1 cellular context compared by ENCODE assay signal in the genomic region with DNA sequence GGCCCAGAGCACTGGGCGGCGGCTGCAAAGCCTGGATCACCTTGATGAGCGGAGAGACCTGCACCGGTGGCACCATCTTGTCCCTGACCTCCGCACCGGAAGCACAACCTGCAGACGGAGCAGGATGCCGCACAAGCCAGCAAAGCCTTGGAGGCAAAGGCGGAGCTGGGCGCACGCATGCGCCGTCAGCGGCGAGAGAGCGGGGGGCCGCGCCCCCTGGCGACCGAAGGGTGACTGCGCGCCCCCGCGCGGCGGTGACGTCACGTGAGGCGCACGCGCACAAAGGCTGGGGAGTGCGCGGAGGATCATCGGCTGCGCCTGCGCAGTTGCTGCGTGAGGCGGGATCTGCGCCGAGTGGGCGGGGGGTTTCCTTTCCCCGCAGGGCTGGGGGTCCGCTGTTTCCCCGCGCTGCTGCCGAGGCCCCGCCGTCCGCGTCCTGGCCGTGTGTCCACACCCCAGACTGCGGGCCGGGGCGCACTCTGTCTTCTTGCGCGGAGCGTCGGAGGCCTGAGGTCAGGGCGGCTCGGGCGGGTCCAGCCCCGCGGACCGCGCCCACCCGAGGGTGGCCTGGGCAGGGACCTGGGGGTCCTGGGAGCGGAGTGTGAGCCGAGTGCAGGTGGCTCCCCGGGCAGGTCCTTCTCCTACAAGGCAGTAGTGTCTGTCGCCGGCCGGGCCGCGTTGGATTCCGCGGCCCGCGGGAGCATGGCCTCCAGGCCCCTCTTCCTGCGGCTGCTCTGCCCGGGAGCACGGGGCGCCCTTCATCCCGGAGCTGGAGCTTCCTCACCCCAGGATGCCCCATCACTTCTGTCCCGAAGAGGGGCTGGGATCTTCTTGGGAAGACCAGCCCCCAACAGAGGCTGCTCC.
A peak's percentile ranks its signal among the peaks of the same experiment; 100 is the strongest.
TF ChIP-seq lines count a peak whose summit lies in the region.

A gene with protein sequence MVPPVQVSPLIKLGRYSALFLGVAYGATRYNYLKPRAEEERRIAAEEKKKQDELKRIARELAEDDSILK (minus strand): TSS at position 105 of the 864 bp plus-strand sequence. CDS start 29 bp downstream, at position 76.
A gene with protein sequence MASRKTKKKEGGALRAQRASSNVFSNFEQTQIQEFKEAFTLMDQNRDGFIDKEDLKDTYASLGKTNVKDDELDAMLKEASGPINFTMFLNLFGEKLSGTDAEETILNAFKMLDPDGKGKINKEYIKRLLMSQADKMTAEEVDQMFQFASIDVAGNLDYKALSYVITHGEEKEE (plus strand): TSS at position 371 of the 864 bp plus-strand sequence. CDS start 3,485 bp downstream, outside the sequence.

TF ChIP-seq in K562, 482 proteins besides CTCF, POLR2A, EP300 and RAD21 (continued from another document and continues in another):
- TF ChIP-seq RREB1 (CRISPR knock-in tag; IDR thresholded peaks at IDR 0.05) (no peak), COPS2 (conservative IDR thresholded peaks at IDR 0.05) (no peak), JUN (IDR thresholded peaks at IDR 0.05; ENCODE audit: borderline replicate concordance, low read depth, low read length) (peak; percentile 92), JUN (CRISPR knock-in tag; IDR thresholded peaks at IDR 0.05; ENCODE audit: borderline replicate concordance) (no peak), CBX8 (IDR thresholded peaks at IDR 0.05; ENCODE audit: borderline replicate concordance, extremely low read depth, low read depth, low read length, poor library complexity, severe bottlenecking) (no peak), XRCC5 (IDR thresholded peaks at IDR 0.05; ENCODE audit: low read depth, low read length) (peak; percentile 76; the same call in 1 of the 2 replicates), PYGO2 (tag; IDR thresholded peaks at IDR 0.05) (no peak), MGA (IDR thresholded peaks at IDR 0.05) (peak; percentile 53), ZC3H8 (IDR thresholded peaks at IDR 0.05) (no peak), MBD2 (IDR thresholded peaks at IDR 0.05; ENCODE audit: borderline replicate concordance, low read depth) (0 out of 2 replicates have a peak, but pooled peaks have one; percentile 48), KLF6 (CRISPR knock-in tag; IDR thresholded peaks at IDR 0.05; ENCODE audit: borderline replicate concordance) (no peak), THAP12 (CRISPR knock-in tag; IDR thresholded peaks at IDR 0.05) (peak; percentile 89), ZNF217 (CRISPR knock-in tag; IDR thresholded peaks at IDR 0.05) (no peak), HDAC1 (IDR thresholded peaks at IDR 0.05) (peak in 1 of 2 experiments; percentile 60; a peak in 1 of 4 replicates), BMI1 (IDR thresholded peaks at IDR 0.05; ENCODE audit: low read length) (no peak), SOX6 (IDR thresholded peaks at IDR 0.05) (no peak; the same call in 1 of the 2 replicates), NFIX (CRISPR knock-in tag; IDR thresholded peaks at IDR 0.05; ENCODE audit: low read depth) (no peak), ZNF57 (CRISPR knock-in tag; IDR thresholded peaks at IDR 0.05) (no peak), CTBP1 (IDR thresholded peaks at IDR 0.05; ENCODE audit: borderline replicate concordance) (peak; percentile 93), ZNF384 (IDR thresholded peaks at IDR 0.05; ENCODE audit: low read depth, low read length) (no peak), MAFG (tag; conservative IDR thresholded peaks at IDR 0.05) (no peak), ZNF444 (CRISPR knock-in tag; IDR thresholded peaks at IDR 0.05) (no peak), ZNF224 (CRISPR knock-in tag; IDR thresholded peaks at IDR 0.05) (no peak), ZNF3 (CRISPR knock-in tag; IDR thresholded peaks at IDR 0.05) (no peak)
- TF ChIP-seq, protein P1, sequence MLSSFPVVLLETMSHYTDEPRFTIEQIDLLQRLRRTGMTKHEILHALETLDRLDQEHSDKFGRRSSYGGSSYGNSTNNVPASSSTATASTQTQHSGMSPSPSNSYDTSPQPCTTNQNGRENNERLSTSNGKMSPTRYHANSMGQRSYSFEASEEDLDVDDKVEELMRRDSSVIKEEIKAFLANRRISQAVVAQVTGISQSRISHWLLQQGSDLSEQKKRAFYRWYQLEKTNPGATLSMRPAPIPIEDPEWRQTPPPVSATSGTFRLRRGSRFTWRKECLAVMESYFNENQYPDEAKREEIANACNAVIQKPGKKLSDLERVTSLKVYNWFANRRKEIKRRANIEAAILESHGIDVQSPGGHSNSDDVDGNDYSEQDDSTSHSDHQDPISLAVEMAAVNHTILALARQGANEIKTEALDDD (IDR thresholded peaks at IDR 0.05): no peak
- TF ChIP-seq, protein P2, sequence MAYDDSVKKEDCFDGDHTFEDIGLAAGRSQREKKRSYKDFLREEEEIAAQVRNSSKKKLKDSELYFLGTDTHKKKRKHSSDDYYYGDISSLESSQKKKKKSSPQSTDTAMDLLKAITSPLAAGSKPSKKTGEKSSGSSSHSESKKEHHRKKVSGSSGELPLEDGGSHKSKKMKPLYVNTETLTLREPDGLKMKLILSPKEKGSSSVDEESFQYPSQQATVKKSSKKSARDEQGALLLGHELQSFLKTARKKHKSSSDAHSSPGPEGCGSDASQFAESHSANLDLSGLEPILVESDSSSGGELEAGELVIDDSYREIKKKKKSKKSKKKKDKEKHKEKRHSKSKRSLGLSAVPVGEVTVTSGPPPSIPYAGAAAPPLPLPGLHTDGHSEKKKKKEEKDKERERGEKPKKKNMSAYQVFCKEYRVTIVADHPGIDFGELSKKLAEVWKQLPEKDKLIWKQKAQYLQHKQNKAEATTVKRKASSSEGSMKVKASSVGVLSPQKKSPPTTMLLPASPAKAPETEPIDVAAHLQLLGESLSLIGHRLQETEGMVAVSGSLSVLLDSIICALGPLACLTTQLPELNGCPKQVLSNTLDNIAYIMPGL (CRISPR knock-in tag; IDR thresholded peaks at IDR 0.05): peak; percentile 89
